Comparison of ENCODE assay signal across 19 cellular contexts in the genomic region with DNA sequence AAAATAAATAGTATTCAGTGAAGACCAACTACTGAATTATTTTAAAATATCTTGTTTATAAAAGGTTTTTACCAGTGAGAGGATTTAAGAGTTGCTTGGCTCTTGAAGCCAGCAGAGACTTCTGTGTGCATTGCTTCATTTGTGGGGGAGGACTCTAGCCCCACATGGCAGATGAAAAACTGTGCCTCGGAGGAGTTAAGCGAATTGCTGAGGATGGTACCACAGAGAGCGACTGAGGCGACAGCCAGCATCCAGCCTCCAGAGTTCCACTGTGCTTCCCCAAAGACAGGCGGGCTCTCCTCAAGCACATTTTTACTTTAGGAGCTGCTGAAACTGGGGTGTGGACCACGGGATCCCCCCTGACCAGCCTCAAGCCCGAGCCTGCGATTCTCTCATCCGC.
DNase-seq lines count a peak whose midpoint lies in the region; ATAC-seq and TF ChIP-seq lines count a peak whose summit lies in the region.
"Had no signal": no experiment of that assay in that cellular context is flagged by ENCODE, and none has a peak within 500 bp of the region (broad histone marks: within the 10 kb centered on the region; RNA-seq: fewer than 3 reads in every experiment).

No MANE protein-coding gene starts in this region.

- peaks cover 10% of the 10 kb centered on the region for H3K4me1 ChIP-seq in fibroblast of lung (ENCODE audit: control insufficient read depth, extremely low read depth, insufficient read depth, low read length)
- H3K4me1 ChIP-seq: prostate gland had no signal

- DNase-seq in Ammon's horn (ENCODE audit: low spot score) (peak; percentile 59), RWPE1 (ENCODE audit: low spot score) (no peak), fibroblast of lung (ENCODE audit: low read depth in 2 of 2) (peak in 1 of 2 donors; percentile 20), sciatic nerve (ENCODE audit: low spot score) (no peak), globus pallidus (ENCODE audit: low spot score) (no peak), hippocampal formation (lab: John Stamatoyannopoulos, UW) (no peak)
- no peak for DNase-seq in activated naive CD4-positive, alpha-beta T cell treated with anti-CD3 and anti-CD28 coated beads, Interleukin-2, amount 50 U/mL, for 16 hours
- DNase-seq: activated CD4-positive, alpha-beta T cell treated with anti-CD3 and anti-CD28 coated beads for 1 hour; activated CD8-positive, alpha-beta memory T cell treated with anti-CD3 and anti-CD28 coated beads, Interleukin-2, amount 50 U/mL, for 48 hours; activated naive CD4-positive, alpha-beta T cell; GDM1; naive thymus-derived CD8-positive, alpha-beta T cell; NCI-H146; NCI-H345; SHP77 treated with DMSO at 0.1 percent for 48 hours; stimulated activated naive CD4-positive, alpha-beta T cell treated with Interleukin-2 at 50 U/mL for 16 hours had no signal

- no peaks in the 10 kb centered on the region for H4K20me1 ChIP-seq in fibroblast of lung (ENCODE audit: control insufficient read depth, extremely low read depth, insufficient read depth, low read length)

- no peaks in the 10 kb centered on the region for H3K79me2 ChIP-seq in fibroblast of lung (ENCODE audit: control insufficient read depth, insufficient read depth, low read length)

- no peaks in the 10 kb centered on the region for H3K27me3 ChIP-seq in fibroblast of lung (ENCODE audit: control insufficient read depth, insufficient read depth, low read length)

- no peak overlapping the region for H3K4me3 ChIP-seq in fibroblast of lung (replicated peaks in 1 of 4; ENCODE audit: control extremely low read depth in 1 of 4, insufficient read depth in 1 of 4, low read depth in 3 of 4, low read length in 4 of 4)
- H3K4me3 ChIP-seq: prostate gland had no signal

- POLR2A ChIA-PET in RWPE1 (lab: Yijun Ruan, JAX; ENCODE audit: low non-redundant PET), result no interaction called here

- H3K27ac ChIP-seq in RWPE1 (0 out of 2 replicates have a peak overlapping the region, but pooled peaks have one; percentile 11), fibroblast of lung (ENCODE audit: insufficient read depth, low read length) (peak overlapping the region; percentile 75)
- H3K27ac ChIP-seq: prostate gland had no signal

- H3K36me3 ChIP-seq in fibroblast of lung (ENCODE audit: control insufficient read depth, insufficient read depth, low read length), result no peaks in the 10 kb centered on the region
- H3K36me3 ChIP-seq: prostate gland had no signal

- peak; percentile 31 for ATAC-seq in sciatic nerve
- ATAC-seq in HG03139 (IDR thresholded peaks at IDR 0.05; ENCODE audit: unreplicated experiment), result no peak
- ATAC-seq: left ventricle myocardium superior; naive thymus-derived CD8-positive, alpha-beta T cell had no signal

- CTCF ChIA-PET in RWPE1 (lab: Yijun Ruan, JAX), result no interaction called here

- intact Hi-C loops in sciatic nerve (cut with DNase I), result no loop called here

- no peaks in the 10 kb centered on the region for H3K9me3 ChIP-seq in fibroblast of lung (ENCODE audit: control insufficient read depth, insufficient read depth, low read depth, low read length)
- H3K9me3 ChIP-seq: prostate gland had no signal

- H3K4me2 ChIP-seq in fibroblast of lung (ENCODE audit: extremely low read depth, insufficient read depth, low read length), result no peak overlapping the region

- TF ChIP-seq CTCF in RWPE1 (conservative IDR thresholded peaks at IDR 0.05; ENCODE audit: low read depth) (no peak), fibroblast of lung (conservative IDR thresholded peaks at IDR 0.05 in 1 of 2, IDR thresholded peaks at IDR 0.05 in 1 of 2; ENCODE audit: low read depth in 1 of 2, low read length in 2 of 2) (no peak)

- H3K9ac ChIP-seq in fibroblast of lung (ENCODE audit: insufficient read depth, low read length), result no peak overlapping the region

- no peak overlapping the region for H2AFZ ChIP-seq in fibroblast of lung (ENCODE audit: low read length)
